ENCODE assay signal across 24 cellular contexts in genomic region chr12:120696599-120696998, GRCh38. TPM values are rescaled to one million over a fixed set of nuclear protein-coding genes. Genes with fewer than 3 reads are reported as not detected.
DNase-seq lines count a peak whose midpoint lies in the region; ATAC-seq, FAIRE-seq and TF ChIP-seq lines count a peak whose summit lies in the region.
"Had no signal": no experiment of that assay in that cellular context is flagged by ENCODE, and none has a peak within 500 bp of the region (broad histone marks: within the 10 kb centered on the region; RNA-seq: fewer than 3 reads in every experiment).

No MANE protein-coding gene starts in this region.

- H3K27me3 ChIP-seq in GM12878 (replicated peaks in 1 of 2; ENCODE audit: control insufficient read depth in 2 of 2, insufficient read depth in 2 of 2, low read length in 1 of 2), result no peaks in the 10 kb centered on the region
- H3K27me3 ChIP-seq in small intestine (ENCODE audit: control insufficient read depth in 2 of 2, insufficient read depth in 2 of 2, low read length in 2 of 2), result no peaks in the 10 kb centered on the region
- no peaks in the 10 kb centered on the region for H3K27me3 ChIP-seq in BE2C

- H3K27me3 Mint-ChIP-seq in natural killer cell (ENCODE audit: low read depth in 2 of 2), result no peaks in the 10 kb centered on the region
- H3K27me3 Mint-ChIP-seq: CD4-positive, CD25-positive, alpha-beta regulatory T cell; IgD-negative memory B cell had no signal

- peak; percentile 28; the same call in 2 of the 3 replicates for ATAC-seq in GM12878
- ATAC-seq in mucosa of descending colon, result peak; percentile 84
- ATAC-seq in natural killer cell, result no peak
- no peak for ATAC-seq in HG03135 (IDR thresholded peaks at IDR 0.05; ENCODE audit: unreplicated experiment)

- H3K27ac Mint-ChIP-seq in natural killer cell, result no peak overlapping the region
- H3K27ac Mint-ChIP-seq: CD4-positive, CD25-positive, alpha-beta regulatory T cell had no signal

- BruUV-seq in GM12878 (replicated peaks; lab: Mats Ljungman, UMichigan), result no TSS peak

- intact Hi-C loops in GM12878 (cut with micrococcal nuclease; ENCODE audit: unreplicated experiment) (no loop called here), mucosa of descending colon (cut with DNase I, micrococcal nuclease) (no loop called here), natural killer cell (cut with micrococcal nuclease) (no loop called here)

- no peak overlapping the region for H3K9ac ChIP-seq in GM12878 (ENCODE audit: control insufficient read depth, insufficient read depth, low read length)

- no peak overlapping the region for H3K27ac ChIP-seq in GM12878 (ENCODE audit: control insufficient read depth, insufficient read depth)
- H3K27ac ChIP-seq in small intestine (ENCODE audit: low read depth in 1 of 2, low read length in 1 of 2), result peak overlapping the region; percentile 2 to 36
- H3K27ac ChIP-seq: HL-60 had no signal

- no peaks in the 10 kb centered on the region for H3K36me3 Mint-ChIP-seq in natural killer cell

- POLR2A ChIA-PET in GM12878 (lab: Charles Lee), result interaction anchor here (1.2 kb wide), 1 partner anchor 9 kb away, joined by 4 read pairs; no protein-coding TSS in a partner anchor

- H3K4me3 ChIP-seq in GM12878 (no peak overlapping the region), mucosa of descending colon (no peak overlapping the region), small intestine (ENCODE audit: low read depth in 1 of 2, low read length in 2 of 2) (no peak overlapping the region), BE2C (ENCODE audit: low read depth, low read length) (no peak overlapping the region)

- 58% methylated on average over 6 of the region's 6 CpGs for WGBS in GM12878 (ENCODE audit: insufficient coverage, insufficient replicate concordance, low lambda C conversion rate, missing lambda C conversion rate)
- 20 to 51% (median 34%) methylated on average over 6 of the region's 6 CpGs for WGBS in small intestine, 3 donors

- H3K36me3 ChIP-seq in GM12878 (ENCODE audit: control insufficient read depth in 2 of 2, insufficient read depth in 2 of 2, low read length in 1 of 2) (peaks cover 35 to 49% of the 10 kb centered on the region in 2 experiments), mucosa of descending colon (ENCODE audit: low read depth) (no peaks in the 10 kb centered on the region), small intestine (ENCODE audit: control insufficient read depth in 2 of 2, insufficient read depth in 2 of 2, low read length in 2 of 2) (peaks cover 21 to 37% of the 10 kb centered on the region in 2 donors), BE2C (peaks cover 82% of the 10 kb centered on the region)

- TF ChIP-seq CTCF in GM12878 (IDR thresholded peaks at IDR 0.05 in 2 of 3, conservative IDR thresholded peaks at IDR 0.05 in 1 of 3; ENCODE audit: control insufficient read depth in 2 of 3, extremely low read depth in 1 of 3, insufficient read depth in 1 of 3, low read depth in 3 of 3, low read length in 3 of 3) (no peak), mucosa of descending colon (IDR thresholded peaks at IDR 0.05) (no peak), BE2C (IDR thresholded peaks at IDR 0.05; ENCODE audit: low read depth, low read length) (no peak), natural killer cell (IDR thresholded peaks at IDR 0.05) (no peak)

- TF ChIP-seq RAD21 in GM12878 (IDR thresholded peaks at IDR 0.05; ENCODE audit: insufficient read depth, low read depth, low read length), result no peak

- FAIRE-seq in GM12878 (lab: Jason Lieb, UNC) (no peak), small intestine (lab: Jason Lieb, UNC) (no peak)
- FAIRE-seq: HTR-8/SVneo had no signal

- no peaks in the 10 kb centered on the region for H3K9me3 ChIP-seq in GM12878 (replicated peaks; ENCODE audit: control insufficient read depth, insufficient read depth, low read length)
- no peaks in the 10 kb centered on the region for H3K9me3 ChIP-seq in mucosa of descending colon
- no peaks in the 10 kb centered on the region for H3K9me3 ChIP-seq in small intestine (ENCODE audit: control insufficient read depth, low read depth)
- H3K9me3 ChIP-seq in BE2C, result no peaks in the 10 kb centered on the region

- no peak overlapping the region for H2AFZ ChIP-seq in GM12878 (ENCODE audit: control insufficient read depth, low read depth, low read length)

- no peak for TF ChIP-seq EP300 in GM12878 (IDR thresholded peaks at IDR 0.05; ENCODE audit: borderline replicate concordance in 1 of 2, control insufficient read depth in 1 of 2, low read depth in 2 of 2, low read length in 2 of 2)

- H3K4me3 Mint-ChIP-seq in natural killer cell, result no peak overlapping the region
- H3K4me3 Mint-ChIP-seq: CD4-positive, CD25-positive, alpha-beta regulatory T cell; H9 had no signal

- in situ Hi-C loops in GM12878 (cut with MboI), result no loop called here

- TF ChIP-seq POLR2A in GM12878 (IDR thresholded peaks at IDR 0.05; ENCODE audit: low read depth, low read length), result no peak

- CTCF ChIA-PET in GM12878 (lab: Yijun Ruan, JAX), result interaction anchor here (0.9 to 2.6 kb wide), 3 partner anchors 48 to 275 kb away, joined by 3 to 13 read pairs (median 8); partner anchors contain the start of gene POP5

- H3K4me1 ChIP-seq in GM12878 (ENCODE audit: control insufficient read depth, insufficient read depth, low read length), result no peaks in the 10 kb centered on the region
- peaks cover 18% of the 10 kb centered on the region for H3K4me1 ChIP-seq in mucosa of descending colon (ENCODE audit: low read depth)
- peaks cover 7 to 8% of the 10 kb centered on the region in 2 donors for H3K4me1 ChIP-seq in small intestine (ENCODE audit: control insufficient read depth in 2 of 2, insufficient read depth in 1 of 2, low read depth in 1 of 2, low read length in 1 of 2)
- H3K4me1 ChIP-seq in BE2C, result no peaks in the 10 kb centered on the region

- DNase-seq in DMS79 treated with DMSO at 0.1 percent for 48 hours (lab: John Stamatoyannopoulos, UW) (peak; percentile 48), GM12878 (ENCODE audit: low read depth, low spot score) (no peak), mucosa of descending colon (no peak), small intestine (peak; percentile 47), BE2C (no peak), natural killer cell (no peak)
- DNase-seq in activated CD8-positive, alpha-beta memory T cell treated with anti-CD3 and anti-CD28 coated beads, Interleukin-2, amount 50 U/mL, for 4 hours, result no peak
- DNase-seq: ACHN; AML-193; Calu3; CD4-positive, CD25-positive, alpha-beta regulatory T cell; DMS53; H9; NCI-H1105; NCI-H1694; NCI-H2171 treated with DMSO at 0.1 percent for 48 hours; NCI-H748 treated with DMSO at 0.1 percent for 48 hours; RPMI8226 had no signal

- H3K9me3 Mint-ChIP-seq in natural killer cell, result no peaks in the 10 kb centered on the region
- H3K9me3 Mint-ChIP-seq: CD4-positive, CD25-positive, alpha-beta regulatory T cell; H9; IgD-negative memory B cell had no signal

- peaks cover 23% of the 10 kb centered on the region for H3K79me2 ChIP-seq in GM12878 (ENCODE audit: control insufficient read depth, insufficient read depth, low read length)

- RAD21 ChIA-PET in GM12878 (lab: Charles Lee; ENCODE audit: unreplicated experiment), result interaction anchor here (1.0 kb wide), 1 partner anchor 31 kb away, joined by 3 read pairs; no protein-coding TSS in a partner anchor

- peaks cover 10 to 15% of the 10 kb centered on the region in 2 donors for H3K4me1 Mint-ChIP-seq in natural killer cell

- H4K20me1 ChIP-seq in GM12878 (ENCODE audit: control insufficient read depth, insufficient read depth), result no peaks in the 10 kb centered on the region

- no peak overlapping the region for H3K4me2 ChIP-seq in GM12878 (ENCODE audit: control insufficient read depth, insufficient read depth)

- SMC1A ChIA-PET in GM12878 (lab: Charles Lee; ENCODE audit: uncharacterized antibody, unreplicated experiment), result interaction anchor here (1.0 kb wide), 1 partner anchor 114 kb away, joined by 3 read pairs; no protein-coding TSS in a partner anchor

RNA-seq across cellular contexts. Expression of gene MLEC, which starts 9.7 kb away (rescaled TPM):
- 172 and 187 TPM in 2 replicates for total RNA-seq in GM12878 (2013; cell fraction: nucleolus; rRNA removed)
- 76.4 and 84.6 TPM in 2 replicates for total RNA-seq in GM12878 (2014; rRNA removed)
- 95.2 and 99.8 TPM in 2 replicates for total RNA-seq in GM12878 (2014; rRNA removed; fragmentation: Illumina TruSeq; extraction: Trizol)
- 131 and 140 TPM in 2 replicates for total RNA-seq in GM12878 (2021)
- polyA plus RNA-seq in GM12878 (2011; ENCODE audit: low read depth), result 46.5 TPM
- 149 and 154 TPM in 2 replicates for polyA plus RNA-seq in GM12878 (2011; rRNA removed)
- polyA plus RNA-seq in GM12878 (2011; cell fraction: cytosol; rRNA removed), result 87.9 and 96.6 TPM in 2 replicates
- polyA plus RNA-seq in GM12878 (2011; cell fraction: nucleus; rRNA removed), result 76.3 and 77.4 TPM in 2 replicates
- 66.0 and 70.2 TPM in 2 replicates for polyA plus RNA-seq in GM12878 (2012)
- polyA plus RNA-seq in GM12878 (2014; fragmentation: Illumina TruSeq; extraction: Trizol), result 107 and 152 TPM in 2 replicates
- 10 to 100 TPM; 26.7 to 28.2 TPM for polyA plus RNA-seq in GM12878 (2014; fragmentation: Nextera tagmentation; extraction: Ambion mirVana)
- 61.4 and 64.4 TPM in 2 replicates for polyA plus RNA-seq in GM12878 (2014; rRNA removed)
- 100 to 1,000 TPM; 158 to 172 TPM for polyA plus RNA-seq in GM12878 (2016; fragmentation: Nextera tagmentation; extraction: Ambion mirVana)
- polyA minus RNA-seq in GM12878 (2011; rRNA and poly(A)+ RNA removed), result 107 and 156 TPM in 2 replicates
- polyA minus RNA-seq in GM12878 (2011; cell fraction: cytosol; rRNA and poly(A)+ RNA removed), result 37.3 and 47.4 TPM in 2 replicates
- 22.4 and 24.8 TPM in 2 replicates for polyA minus RNA-seq in GM12878 (2011; cell fraction: nucleus; rRNA and poly(A)+ RNA removed)
- 100 to 1,000 TPM; 166 to 281 (median 272) TPM for total RNA-seq in mucosa of descending colon
- polyA plus RNA-seq in small intestine, result 100 to 1,000 TPM in 1 of 3 donors, 10 to 100 TPM in 1, 1 to 10 TPM in 1; 9.7 to 228 (median 14.3) TPM
- 81.1 TPM for polyA plus RNA-seq in BE2C (2012; ENCODE audit: insufficient read depth, insufficient read length, low read depth)
- total RNA-seq in natural killer cell, result 10 to 100 TPM; 47.4 to 52.8 (median 49.6) TPM

RNA-seq across cellular contexts. Expression of gene UNC119B, which starts 13.7 kb away (rescaled TPM):
- 19.8 and 23.2 TPM in 2 replicates for total RNA-seq in GM12878 (2013; cell fraction: nucleolus; rRNA removed)
- total RNA-seq in GM12878 (2014; rRNA removed), result 8.7 and 10.3 TPM in 2 replicates
- 10.1 and 10.6 TPM in 2 replicates for total RNA-seq in GM12878 (2014; rRNA removed; fragmentation: Illumina TruSeq; extraction: Trizol)
- 22.4 and 23.3 TPM in 2 replicates for total RNA-seq in GM12878 (2021)
- 13.1 TPM for polyA plus RNA-seq in GM12878 (2011; ENCODE audit: low read depth)
- 31.5 and 31.7 TPM in 2 replicates for polyA plus RNA-seq in GM12878 (2011; rRNA removed)
- 27.5 and 28.4 TPM in 2 replicates for polyA plus RNA-seq in GM12878 (2011; cell fraction: cytosol; rRNA removed)
- 35.2 and 38.9 TPM in 2 replicates for polyA plus RNA-seq in GM12878 (2011; cell fraction: nucleus; rRNA removed)
- 13.6 and 16.4 TPM in 2 replicates for polyA plus RNA-seq in GM12878 (2012)
- polyA plus RNA-seq in GM12878 (2014; fragmentation: Illumina TruSeq; extraction: Trizol), result 16.3 and 17.9 TPM in 2 replicates
- 1 to 10 TPM; 4.3 to 8.5 TPM for polyA plus RNA-seq in GM12878 (2014; fragmentation: Nextera tagmentation; extraction: Ambion mirVana)
- 20.8 and 23.9 TPM in 2 replicates for polyA plus RNA-seq in GM12878 (2014; rRNA removed)
- polyA plus RNA-seq in GM12878 (2016; fragmentation: Nextera tagmentation; extraction: Ambion mirVana), result 1 to 10 TPM; 5.9 to 7.6 TPM
- 27.7 and 28.8 TPM in 2 replicates for polyA minus RNA-seq in GM12878 (2011; rRNA and poly(A)+ RNA removed)
- polyA minus RNA-seq in GM12878 (2011; cell fraction: cytosol; rRNA and poly(A)+ RNA removed), result 6.5 and 10.8 TPM in 2 replicates
- polyA minus RNA-seq in GM12878 (2011; cell fraction: nucleus; rRNA and poly(A)+ RNA removed), result 13.2 and 18.2 TPM in 2 replicates
- total RNA-seq in mucosa of descending colon, result 10 to 100 TPM; 20.5 to 26.7 (median 23.3) TPM
- 10 to 100 TPM in 1 of 3 donors, 1 to 10 TPM in 2; 6.9 to 19.1 (median 8.6) TPM for polyA plus RNA-seq in small intestine
- 42.3 TPM for polyA plus RNA-seq in BE2C (2012; ENCODE audit: insufficient read depth, insufficient read length, low read depth)
- total RNA-seq in natural killer cell, result 10 to 100 TPM; 10.7 to 11.6 (median 11.6) TPM

RNA-seq across cellular contexts. Expression of gene ACADS, which starts 29.0 kb away (rescaled TPM):
- 7.3 and 9.4 TPM in 2 replicates for total RNA-seq in GM12878 (2013; cell fraction: nucleolus; rRNA removed)
- total RNA-seq in GM12878 (2014; rRNA removed) (17.1 and 18.1 TPM in 2 replicates), GM12878 (2014; rRNA removed; fragmentation: Illumina TruSeq; extraction: Trizol) (4.1 and 5.0 TPM in 2 replicates), GM12878 (2021) (14.7 and 15.4 TPM in 2 replicates), mucosa of descending colon (100 to 1,000 TPM in 2 of 3 donors, 10 to 100 TPM in 1; 84.8 to 175 (median 129) TPM), natural killer cell (10 to 100 TPM; 14.9 to 18.6 (median 15.5) TPM)
- polyA plus RNA-seq in GM12878 (2011; ENCODE audit: low read depth), result 3.6 TPM
- polyA plus RNA-seq in GM12878 (2011; rRNA removed) (2.6 and 5.0 TPM in 2 replicates), GM12878 (2014; fragmentation: Illumina TruSeq; extraction: Trizol) (0.40 and 2.4 TPM in 2 replicates), GM12878 (2014; fragmentation: Nextera tagmentation; extraction: Ambion mirVana) (under 1 TPM; 0.05 to 0.38 TPM), GM12878 (2014; rRNA removed) (15.3 and 16.0 TPM in 2 replicates), GM12878 (2016; fragmentation: Nextera tagmentation; extraction: Ambion mirVana) (10 to 100 TPM; 16.5 to 18.1 TPM), small intestine (100 to 1,000 TPM in 2 of 3 donors, 10 to 100 TPM in 1; 99.4 to 359 (median 270) TPM)
- polyA plus RNA-seq in GM12878 (2011; cell fraction: cytosol; rRNA removed), result 8.0 and 11.7 TPM in 2 replicates
- 22.4 and 23.8 TPM in 2 replicates for polyA plus RNA-seq in GM12878 (2011; cell fraction: nucleus; rRNA removed)
- 14.1 and 16.9 TPM in 2 replicates for polyA plus RNA-seq in GM12878 (2012)
- polyA minus RNA-seq in GM12878 (2011; rRNA and poly(A)+ RNA removed), result 1.4 and 6.0 TPM in 2 replicates
- 3.6 TPM in 2 replicates for polyA minus RNA-seq in GM12878 (2011; cell fraction: cytosol; rRNA and poly(A)+ RNA removed)
- polyA minus RNA-seq in GM12878 (2011; cell fraction: nucleus; rRNA and poly(A)+ RNA removed), result 4.0 and 4.1 TPM in 2 replicates
- polyA plus RNA-seq in BE2C (2012; ENCODE audit: insufficient read depth, insufficient read length, low read depth), result 5.9 TPM

RNA-seq across cellular contexts. Expression of gene CABP1, which starts 56.2 kb away (rescaled TPM):
- total RNA-seq in GM12878 (2013; cell fraction: nucleolus; rRNA removed), result 7.5 and 8.0 TPM in 2 replicates
- total RNA-seq in GM12878 (2014; rRNA removed) (0.56 and 1.1 TPM in 2 replicates), GM12878 (2014; rRNA removed; fragmentation: Illumina TruSeq; extraction: Trizol) (0.72 and 0.88 TPM in 2 replicates), GM12878 (2021) (2.3 and 2.4 TPM in 2 replicates), mucosa of descending colon (1 to 10 TPM in 2 of 3 donors, under 1 TPM in 1; 0.51 to 1.8 (median 1.2) TPM), natural killer cell (not detected)
- polyA plus RNA-seq in GM12878 (2011; ENCODE audit: low read depth), result 0.49 TPM
- polyA plus RNA-seq in GM12878 (2011; rRNA removed) (2.2 and 2.3 TPM in 2 replicates), GM12878 (2014; fragmentation: Illumina TruSeq; extraction: Trizol) (0.84 and 1.1 TPM in 2 replicates), GM12878 (2014; fragmentation: Nextera tagmentation; extraction: Ambion mirVana) (not detected), GM12878 (2014; rRNA removed) (0.88 and 0.93 TPM in 2 replicates), GM12878 (2016; fragmentation: Nextera tagmentation; extraction: Ambion mirVana) (under 1 TPM; 0.16 to 0.23 TPM), small intestine (1 to 10 TPM in 1 of 3 donors, under 1 TPM in 1, not detected in 1; 0.67 to 1.5 TPM)
- polyA plus RNA-seq in GM12878 (2011; cell fraction: cytosol; rRNA removed), result 1.9 and 3.5 TPM in 2 replicates
- 6.2 and 8.7 TPM in 2 replicates for polyA plus RNA-seq in GM12878 (2011; cell fraction: nucleus; rRNA removed)
- polyA plus RNA-seq in GM12878 (2012), result 1.0 and 1.9 TPM in 2 replicates
- polyA minus RNA-seq in GM12878 (2011; rRNA and poly(A)+ RNA removed), result 3.1 and 3.4 TPM in 2 replicates
- 0.42 and 1.2 TPM in 2 replicates for polyA minus RNA-seq in GM12878 (2011; cell fraction: cytosol; rRNA and poly(A)+ RNA removed)
- polyA minus RNA-seq in GM12878 (2011; cell fraction: nucleus; rRNA and poly(A)+ RNA removed), result 2.5 and 2.6 TPM in 2 replicates
- polyA plus RNA-seq in BE2C (2012; ENCODE audit: insufficient read depth, insufficient read length, low read depth), result 1.5 TPM
- total RNA-seq: CD4-positive, CD25-positive, alpha-beta regulatory T cell; LHCN-M2; NCI-H460 had no signal
- polyA plus RNA-seq: CD4-positive, CD25-positive, alpha-beta regulatory T cell; IgD-negative memory B cell had no signal

Comparison
In these comparisons a context has a peak if more than half of its experiments do, and no peak if none do; other contexts are left out.
1. DNase-seq: peak in DMS79 treated with DMSO at 0.1 percent for 48 hours (single experiment) and small intestine (single experiment); none in GM12878 (single experiment), mucosa of descending colon (0 of 3), BE2C (single experiment), activated CD8-positive, alpha-beta memory T cell treated with anti-CD3 and anti-CD28 coated beads, Interleukin-2, amount 50 U/mL, for 4 hours (single experiment) and natural killer cell (single experiment).
2. ATAC-seq: peak in GM12878 (single experiment) and mucosa of descending colon (single experiment); none in natural killer cell (0 of 3) and HG03135 (single experiment).
3. RNA of gene ACADS, which starts 29.0 kb away (total RNA-seq): 84.8 to 175 TPM in mucosa of descending colon; 14.9 to 18.6 TPM in natural killer cell and 4.1 to 18.1 TPM in GM12878; every median in the first group is over 4 times any median in the second.